Comparison of ENCODE assay signal across 11 cellular contexts in the genomic region with DNA sequence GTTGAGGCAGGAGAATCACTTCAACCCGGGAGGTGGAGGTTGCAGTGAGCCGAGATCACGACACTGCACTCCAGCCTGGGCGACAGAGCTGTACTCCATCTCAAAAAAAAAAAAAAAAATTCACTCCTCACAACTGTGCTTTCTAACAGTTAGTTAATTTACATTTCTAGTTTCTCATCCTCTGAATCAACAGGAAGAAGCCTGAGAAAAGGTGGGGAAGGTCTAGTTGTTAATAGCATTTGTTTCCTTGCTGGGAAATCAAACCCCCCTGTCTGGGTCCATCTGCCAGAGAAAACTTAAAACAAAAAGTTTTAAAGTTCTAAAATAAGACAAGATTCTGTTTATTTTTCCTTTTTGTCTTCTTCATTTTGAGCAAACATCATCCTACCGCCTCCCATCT.
A peak's percentile ranks its signal among the peaks of the same experiment; 100 is the strongest.
DNase-seq lines count a peak whose midpoint lies in the region; ATAC-seq and TF ChIP-seq lines count a peak whose summit lies in the region.
"Had no signal": no experiment of that assay in that cellular context is flagged by ENCODE, and none has a peak within 500 bp of the region (broad histone marks: within the 10 kb centered on the region; RNA-seq: fewer than 3 reads in every experiment).

No MANE protein-coding gene starts in this region.

- H3K27ac ChIP-seq in CD4-positive, alpha-beta T cell (ENCODE audit: low read depth, low read length) = no peak overlapping the region
- H3K27ac ChIP-seq in mammary epithelial cell (ENCODE audit: insufficient read depth, low read depth, low read length) = no peak overlapping the region
- H3K27ac ChIP-seq: cardiac muscle cell had no signal

- no peaks in the 10 kb centered on the region for H3K9me3 ChIP-seq in CD4-positive, alpha-beta T cell (ENCODE audit: control insufficient read depth, low read length)
- no peaks in the 10 kb centered on the region for H3K9me3 ChIP-seq in mammary epithelial cell (replicated peaks; ENCODE audit: insufficient read depth, low read length)
- H3K9me3 ChIP-seq: BE2C had no signal

- H3K79me2 ChIP-seq in mammary epithelial cell (ENCODE audit: insufficient read depth, low read length) = no peaks in the 10 kb centered on the region

- ATAC-seq in GM18498 (IDR thresholded peaks at IDR 0.05; ENCODE audit: unreplicated experiment) (peak; percentile 58), GM19438 (IDR thresholded peaks at IDR 0.05; ENCODE audit: low read depth, unreplicated experiment) (peak; percentile 60), HG02759 (IDR thresholded peaks at IDR 0.05; ENCODE audit: unreplicated experiment) (peak; percentile 51), HG03571 (IDR thresholded peaks at IDR 0.05; ENCODE audit: unreplicated experiment) (peak; percentile 47), left cardiac atrium (no peak)
- no peak for ATAC-seq in CD4-positive, alpha-beta T cell (ENCODE audit: poor library complexity)

- dilution Hi-C loops in mammary epithelial cell (cut with HindIII; ENCODE audit: low sequenced_read_pairs) = no loop called here

- TF ChIP-seq CTCF in CD4-positive, alpha-beta T cell (IDR thresholded peaks at IDR 0.05) = no peak
- no peak for TF ChIP-seq CTCF in mammary epithelial cell (conservative IDR thresholded peaks at IDR 0.05 in 1 of 2, IDR thresholded peaks at IDR 0.05 in 1 of 2; ENCODE audit: extremely low read depth in 1 of 2, insufficient read depth in 1 of 2, low read depth in 1 of 2, low read length in 2 of 2)

- H3K9ac ChIP-seq in mammary epithelial cell (ENCODE audit: insufficient read depth, low read length) = no peak overlapping the region

- in situ Hi-C loops in mammary epithelial cell (cut with MboI; ENCODE audit: low sequenced_read_pairs in 2 of 2) = no loop called here

- DNase-seq in CD4-positive, alpha-beta T cell = no peak
- DNase-seq in left cardiac atrium (no peak), mammary epithelial cell (no peak), SHP77 (lab: John Stamatoyannopoulos, UW) (no peak)
- DNase-seq: activated naive CD4-positive, alpha-beta T cell treated with anti-CD3 and anti-CD28 coated beads, Interleukin-2, amount 10 ng/mL, durations not matched to agents 7 days and 5 days; BE2C had no signal

- no peak overlapping the region for H3K4me3 ChIP-seq in mammary epithelial cell (replicated peaks in 1 of 3; ENCODE audit: insufficient read depth in 1 of 3, low read depth in 2 of 3, low read length in 3 of 3)
- H3K4me3 ChIP-seq: cardiac muscle cell had no signal

- H3K36me3 Mint-ChIP-seq in CD4-positive, alpha-beta T cell (ENCODE audit: low read depth) = peaks cover 53% of the 10 kb centered on the region
- H3K36me3 Mint-ChIP-seq: activated naive CD4-positive, alpha-beta T cell treated with anti-CD3 and anti-CD28 coated beads, Interleukin-2, amount 10 ng/mL, durations not matched to agents 7 days and 5 days had no signal

- no peaks in the 10 kb centered on the region for H3K9me3 Mint-ChIP-seq in CD4-positive, alpha-beta T cell
- H3K9me3 Mint-ChIP-seq: activated naive CD4-positive, alpha-beta T cell treated with anti-CD3 and anti-CD28 coated beads, Interleukin-2, amount 10 ng/mL, durations not matched to agents 7 days and 5 days had no signal

- WGBS in mammary epithelial cell (ENCODE audit: low coverage, missing lambda C conversion rate) = 84% methylated on average over 2 of the region's 5 CpGs

- no peaks in the 10 kb centered on the region for H3K4me1 ChIP-seq in mammary epithelial cell (ENCODE audit: insufficient read depth, low read length)
- H3K4me1 ChIP-seq: BE2C had no signal

- intact Hi-C loops in CD4-positive, alpha-beta T cell (cut with DNase I, micrococcal nuclease) = no loop called here
- intact Hi-C loops in left cardiac atrium (cut with DNase I) (no loop called here), mammary epithelial cell (cut with micrococcal nuclease) (no loop called here)

- no peak overlapping the region for H3K4me2 ChIP-seq in mammary epithelial cell (ENCODE audit: insufficient read depth, low read depth, low read length)

- H2AFZ ChIP-seq in mammary epithelial cell (ENCODE audit: low read depth, low read length) = no peak overlapping the region

- H3K27ac Mint-ChIP-seq in CD4-positive, alpha-beta T cell = no peak overlapping the region
- H3K27ac Mint-ChIP-seq: activated naive CD4-positive, alpha-beta T cell treated with anti-CD3 and anti-CD28 coated beads, Interleukin-2, amount 10 ng/mL, durations not matched to agents 7 days and 5 days had no signal

- no peaks in the 10 kb centered on the region for H3K27me3 ChIP-seq in CD4-positive, alpha-beta T cell (ENCODE audit: control insufficient read depth, insufficient read depth, low read length)
- H3K27me3 ChIP-seq in mammary epithelial cell (ENCODE audit: insufficient read depth, low read length) = no peaks in the 10 kb centered on the region
- H3K27me3 ChIP-seq: BE2C, cardiac muscle cell had no signal

- no peaks in the 10 kb centered on the region for H3K36me3 ChIP-seq in mammary epithelial cell (ENCODE audit: insufficient read depth, low read length)
- H3K36me3 ChIP-seq: BE2C had no signal

- POLR2A ChIA-PET in CD4-positive, alpha-beta T cell (lab: Charles Lee) = no interaction called here

- no TSS peak for BruUV-seq in mammary epithelial cell (replicated peaks; lab: Mats Ljungman, UMichigan)

- H3K27me3 Mint-ChIP-seq in CD4-positive, alpha-beta T cell = no peaks in the 10 kb centered on the region
- H3K27me3 Mint-ChIP-seq: activated naive CD4-positive, alpha-beta T cell treated with anti-CD3 and anti-CD28 coated beads, Interleukin-2, amount 10 ng/mL, durations not matched to agents 7 days and 5 days had no signal

- H3K4me1 Mint-ChIP-seq in CD4-positive, alpha-beta T cell (ENCODE audit: low read depth) = peaks cover 1% of the 10 kb centered on the region

- no peaks in the 10 kb centered on the region for H4K20me1 ChIP-seq in mammary epithelial cell (ENCODE audit: insufficient read depth, low read length)

- CTCF ChIA-PET in CD4-positive, alpha-beta T cell (lab: Charles Lee) = no interaction called here
- CTCF ChIA-PET in mammary epithelial cell (lab: Charles Lee; ENCODE audit: low non-redundant PET) = no interaction called here

- no peak overlapping the region for H3K4me3 Mint-ChIP-seq in CD4-positive, alpha-beta T cell
- H3K4me3 Mint-ChIP-seq: activated naive CD4-positive, alpha-beta T cell treated with anti-CD3 and anti-CD28 coated beads, Interleukin-2, amount 10 ng/mL, durations not matched to agents 7 days and 5 days had no signal

Comparison
In these comparisons a context has a peak if more than half of its experiments do, and no peak if none do; other contexts are left out.
1. ATAC-seq: peak in GM18498 (single experiment), GM19438 (single experiment), HG02759 (single experiment) and HG03571 (single experiment); none in CD4-positive, alpha-beta T cell (single experiment) and left cardiac atrium (0 of 2).